1 cellular context compared by ENCODE assay signal in genomic region chr18:2846638-2847340, GRCh38.
TF ChIP-seq lines count a peak whose summit lies in the region.

TSS of gene EMILIN2 (plus strand) at chr18:2847006. CDS start at chr18:2847189, 183 bp downstream.

TF ChIP-seq in HEK293, 187 proteins besides CTCF, POLR2A, EP300 and RAD21 (continued from another document and continues in another):
- TF ChIP-seq, protein P1, sequence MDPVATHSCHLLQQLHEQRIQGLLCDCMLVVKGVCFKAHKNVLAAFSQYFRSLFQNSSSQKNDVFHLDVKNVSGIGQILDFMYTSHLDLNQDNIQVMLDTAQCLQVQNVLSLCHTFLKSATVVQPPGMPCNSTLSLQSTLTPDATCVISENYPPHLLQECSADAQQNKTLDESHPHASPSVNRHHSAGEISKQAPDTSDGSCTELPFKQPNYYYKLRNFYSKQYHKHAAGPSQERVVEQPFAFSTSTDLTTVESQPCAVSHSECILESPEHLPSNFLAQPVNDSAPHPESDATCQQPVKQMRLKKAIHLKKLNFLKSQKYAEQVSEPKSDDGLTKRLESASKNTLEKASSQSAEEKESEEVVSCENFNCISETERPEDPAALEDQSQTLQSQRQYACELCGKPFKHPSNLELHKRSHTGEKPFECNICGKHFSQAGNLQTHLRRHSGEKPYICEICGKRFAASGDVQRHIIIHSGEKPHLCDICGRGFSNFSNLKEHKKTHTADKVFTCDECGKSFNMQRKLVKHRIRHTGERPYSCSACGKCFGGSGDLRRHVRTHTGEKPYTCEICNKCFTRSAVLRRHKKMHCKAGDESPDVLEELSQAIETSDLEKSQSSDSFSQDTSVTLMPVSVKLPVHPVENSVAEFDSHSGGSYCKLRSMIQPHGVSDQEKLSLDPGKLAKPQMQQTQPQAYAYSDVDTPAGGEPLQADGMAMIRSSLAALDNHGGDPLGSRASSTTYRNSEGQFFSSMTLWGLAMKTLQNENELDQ (tag by site-specific recombination; IDR thresholded peaks at IDR 0.05; ENCODE audit: low read depth), result no peak
- TF ChIP-seq ZNF626 (tag by site-specific recombination; IDR thresholded peaks at IDR 0.05), result no peak
- TF ChIP-seq KLF9 (tag by site-specific recombination; IDR thresholded peaks at IDR 0.05; ENCODE audit: low read depth), result peak; percentile 57; the same call in 1 of the 2 replicates
- TF ChIP-seq ZNF24 (tag by site-specific recombination; IDR thresholded peaks at IDR 0.05), result no peak
- TF ChIP-seq, protein P2, sequence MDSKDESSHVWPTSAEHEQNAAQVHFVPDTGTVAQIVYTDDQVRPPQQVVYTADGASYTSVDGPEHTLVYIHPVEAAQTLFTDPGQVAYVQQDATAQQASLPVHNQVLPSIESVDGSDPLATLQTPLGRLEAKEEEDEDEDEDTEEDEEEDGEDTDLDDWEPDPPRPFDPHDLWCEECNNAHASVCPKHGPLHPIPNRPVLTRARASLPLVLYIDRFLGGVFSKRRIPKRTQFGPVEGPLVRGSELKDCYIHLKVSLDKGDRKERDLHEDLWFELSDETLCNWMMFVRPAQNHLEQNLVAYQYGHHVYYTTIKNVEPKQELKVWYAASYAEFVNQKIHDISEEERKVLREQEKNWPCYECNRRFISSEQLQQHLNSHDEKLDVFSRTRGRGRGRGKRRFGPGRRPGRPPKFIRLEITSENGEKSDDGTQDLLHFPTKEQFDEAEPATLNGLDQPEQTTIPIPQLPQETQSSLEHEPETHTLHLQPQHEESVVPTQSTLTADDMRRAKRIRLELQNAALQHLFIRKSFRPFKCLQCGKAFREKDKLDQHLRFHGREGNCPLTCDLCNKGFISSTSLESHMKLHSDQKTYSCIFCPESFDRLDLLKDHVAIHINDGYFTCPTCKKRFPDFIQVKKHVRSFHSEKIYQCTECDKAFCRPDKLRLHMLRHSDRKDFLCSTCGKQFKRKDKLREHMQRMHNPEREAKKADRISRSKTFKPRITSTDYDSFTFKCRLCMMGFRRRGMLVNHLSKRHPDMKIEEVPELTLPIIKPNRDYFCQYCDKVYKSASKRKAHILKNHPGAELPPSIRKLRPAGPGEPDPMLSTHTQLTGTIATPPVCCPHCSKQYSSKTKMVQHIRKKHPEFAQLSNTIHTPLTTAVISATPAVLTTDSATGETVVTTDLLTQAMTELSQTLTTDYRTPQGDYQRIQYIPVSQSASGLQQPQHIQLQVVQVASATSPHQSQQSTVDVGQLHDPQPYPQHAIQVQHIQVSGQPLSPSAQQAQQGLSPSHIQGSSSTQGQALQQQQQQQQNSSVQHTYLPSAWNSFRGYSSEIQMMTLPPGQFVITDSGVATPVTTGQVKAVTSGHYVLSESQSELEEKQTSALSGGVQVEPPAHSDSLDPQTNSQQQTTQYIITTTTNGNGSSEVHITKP (tag by site-specific recombination; IDR thresholded peaks at IDR 0.05), result peak; percentile 89
- TF ChIP-seq, protein P3, sequence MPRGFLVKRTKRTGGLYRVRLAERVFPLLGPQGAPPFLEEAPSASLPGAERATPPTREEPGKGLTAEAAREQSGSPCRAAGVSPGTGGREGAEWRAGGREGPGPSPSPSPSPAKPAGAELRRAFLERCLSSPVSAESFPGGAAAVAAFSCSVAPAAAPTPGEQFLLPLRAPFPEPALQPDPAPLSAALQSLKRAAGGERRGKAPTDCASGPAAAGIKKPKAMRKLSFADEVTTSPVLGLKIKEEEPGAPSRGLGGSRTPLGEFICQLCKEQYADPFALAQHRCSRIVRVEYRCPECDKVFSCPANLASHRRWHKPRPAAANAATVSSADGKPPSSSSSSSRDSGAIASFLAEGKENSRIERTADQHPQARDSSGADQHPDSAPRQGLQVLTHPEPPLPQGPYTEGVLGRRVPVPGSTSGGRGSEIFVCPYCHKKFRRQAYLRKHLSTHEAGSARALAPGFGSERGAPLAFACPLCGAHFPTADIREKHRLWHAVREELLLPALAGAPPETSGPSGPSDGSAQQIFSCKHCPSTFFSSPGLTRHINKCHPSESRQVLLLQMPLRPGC (tag by site-specific recombination; IDR thresholded peaks at IDR 0.05), result no peak
- TF ChIP-seq ZNF518A (tag by site-specific recombination; conservative IDR thresholded peaks at IDR 0.05; ENCODE audit: low read depth), result no peak
- no peak for TF ChIP-seq FEZF1 (tag by site-specific recombination; IDR thresholded peaks at IDR 0.05)
- no peak for TF ChIP-seq ATF2 (tag by site-specific recombination; IDR thresholded peaks at IDR 0.05; ENCODE audit: low read depth)
- TF ChIP-seq ZSCAN30 (tag by site-specific recombination; IDR thresholded peaks at IDR 0.05), result no peak
- 0 out of 2 replicates have a peak, but pooled peaks have one; percentile 27 for TF ChIP-seq ZFHX2 (tag by site-specific recombination; conservative IDR thresholded peaks at IDR 0.05)
- TF ChIP-seq ZBTB8A (tag by site-specific recombination; IDR thresholded peaks at IDR 0.05), result peak; percentile 53
- TF ChIP-seq ZNF146 (tag by site-specific recombination; IDR thresholded peaks at IDR 0.05), result no peak
- no peak for TF ChIP-seq BCL11B (tag by site-specific recombination; IDR thresholded peaks at IDR 0.05; ENCODE audit: low read depth)
- TF ChIP-seq ZBTB7A (tag by site-specific recombination; IDR thresholded peaks at IDR 0.05; ENCODE audit: low read depth), result 0 out of 2 replicates have a peak, but pooled peaks have one; percentile 36
- no peak for TF ChIP-seq ZNF654 (tag by site-specific recombination; IDR thresholded peaks at IDR 0.05; ENCODE audit: low read depth)
- TF ChIP-seq, protein P4, sequence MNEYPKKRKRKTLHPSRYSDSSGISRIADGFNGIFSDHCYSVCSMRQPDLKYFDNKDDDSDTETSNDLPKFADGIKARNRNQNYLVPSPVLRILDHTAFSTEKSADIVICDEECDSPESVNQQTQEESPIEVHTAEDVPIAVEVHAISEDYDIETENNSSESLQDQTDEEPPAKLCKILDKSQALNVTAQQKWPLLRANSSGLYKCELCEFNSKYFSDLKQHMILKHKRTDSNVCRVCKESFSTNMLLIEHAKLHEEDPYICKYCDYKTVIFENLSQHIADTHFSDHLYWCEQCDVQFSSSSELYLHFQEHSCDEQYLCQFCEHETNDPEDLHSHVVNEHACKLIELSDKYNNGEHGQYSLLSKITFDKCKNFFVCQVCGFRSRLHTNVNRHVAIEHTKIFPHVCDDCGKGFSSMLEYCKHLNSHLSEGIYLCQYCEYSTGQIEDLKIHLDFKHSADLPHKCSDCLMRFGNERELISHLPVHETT (tag by site-specific recombination; IDR thresholded peaks at IDR 0.05), result peak; percentile 42; the same call in 1 of the 2 replicates
- TF ChIP-seq ZNF239 (tag by site-specific recombination; IDR thresholded peaks at IDR 0.05), result no peak
- TF ChIP-seq ZNF202 (tag by site-specific recombination; IDR thresholded peaks at IDR 0.05; ENCODE audit: borderline replicate concordance), result no peak
- TF ChIP-seq ZNF157 (tag by site-specific recombination; IDR thresholded peaks at IDR 0.05), result no peak
- peak; percentile 61; the same call in 1 of the 2 replicates for TF ChIP-seq ZNF692 (tag by site-specific recombination; IDR thresholded peaks at IDR 0.05)
- TF ChIP-seq ZFP69B (tag by site-specific recombination; IDR thresholded peaks at IDR 0.05), result 0 out of 2 replicates have a peak, but pooled peaks have one; percentile 7
- TF ChIP-seq KLF16 (tag by site-specific recombination; IDR thresholded peaks at IDR 0.05), result 0 out of 2 replicates have a peak, but pooled peaks have one; percentile 20
- no peak for TF ChIP-seq ZNF169 (tag by site-specific recombination; IDR thresholded peaks at IDR 0.05)
- no peak for TF ChIP-seq ZNF121 (tag by site-specific recombination; IDR thresholded peaks at IDR 0.05)
- 0 out of 2 replicates have a peak, but pooled peaks have one; percentile 53 for TF ChIP-seq ZNF561 (tag by site-specific recombination; IDR thresholded peaks at IDR 0.05; ENCODE audit: borderline replicate concordance)
- TF ChIP-seq ZNF280C (tag by site-specific recombination; IDR thresholded peaks at IDR 0.05), result no peak
- TF ChIP-seq BCL6B (tag by site-specific recombination; IDR thresholded peaks at IDR 0.05), result no peak
- no peak for TF ChIP-seq ZNF335 (tag by site-specific recombination; conservative IDR thresholded peaks at IDR 0.05)
- peak; percentile 75 for TF ChIP-seq SP7 (tag by site-specific recombination; IDR thresholded peaks at IDR 0.05)
- TF ChIP-seq, protein P5, sequence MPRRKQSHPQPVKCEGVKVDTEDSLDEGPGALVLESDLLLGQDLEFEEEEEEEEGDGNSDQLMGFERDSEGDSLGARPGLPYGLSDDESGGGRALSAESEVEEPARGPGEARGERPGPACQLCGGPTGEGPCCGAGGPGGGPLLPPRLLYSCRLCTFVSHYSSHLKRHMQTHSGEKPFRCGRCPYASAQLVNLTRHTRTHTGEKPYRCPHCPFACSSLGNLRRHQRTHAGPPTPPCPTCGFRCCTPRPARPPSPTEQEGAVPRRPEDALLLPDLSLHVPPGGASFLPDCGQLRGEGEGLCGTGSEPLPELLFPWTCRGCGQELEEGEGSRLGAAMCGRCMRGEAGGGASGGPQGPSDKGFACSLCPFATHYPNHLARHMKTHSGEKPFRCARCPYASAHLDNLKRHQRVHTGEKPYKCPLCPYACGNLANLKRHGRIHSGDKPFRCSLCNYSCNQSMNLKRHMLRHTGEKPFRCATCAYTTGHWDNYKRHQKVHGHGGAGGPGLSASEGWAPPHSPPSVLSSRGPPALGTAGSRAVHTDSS (tag by site-specific recombination; IDR thresholded peaks at IDR 0.05), result no peak
- no peak for TF ChIP-seq ZNF132 (tag by site-specific recombination; IDR thresholded peaks at IDR 0.05; ENCODE audit: borderline replicate concordance)
